Comparison of ENCODE assay signal across 10 cellular contexts in the genomic region with DNA sequence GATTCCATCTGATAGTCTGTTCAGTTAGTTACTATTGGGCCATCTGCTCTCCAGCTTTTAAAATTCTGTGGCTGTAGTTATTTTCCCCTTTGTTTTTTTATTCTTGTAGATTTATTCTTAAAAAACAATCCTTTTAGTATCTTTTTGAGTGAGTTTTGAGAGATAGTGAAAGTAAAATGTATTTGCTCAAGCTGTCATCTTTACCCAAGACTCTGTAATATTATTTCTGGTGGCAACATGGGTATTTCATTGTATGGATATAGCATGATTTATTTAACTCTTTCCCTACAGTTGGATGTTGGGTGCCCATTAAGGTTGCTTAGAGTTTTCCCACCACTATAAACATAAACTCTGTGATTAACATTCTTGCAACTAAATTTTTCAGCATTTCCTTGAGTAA. TPM values are rescaled to one million over a fixed set of nuclear protein-coding genes. Genes with fewer than 3 reads are reported as not detected.
DNase-seq lines count a peak whose midpoint lies in the region; ATAC-seq, FAIRE-seq and TF ChIP-seq lines count a peak whose summit lies in the region.
"Had no signal": no experiment of that assay in that cellular context is flagged by ENCODE, and none has a peak within 500 bp of the region (broad histone marks: within the 10 kb centered on the region; RNA-seq: fewer than 3 reads in every experiment).

No MANE protein-coding gene starts in this region.

- peak overlapping the region; percentile 67 for H3K4me3 Mint-ChIP-seq in activated CD8-positive, alpha-beta memory T cell treated with anti-CD3 and anti-CD28 coated beads, Interleukin-2, amount 10 ng/mL, durations not matched to agents 7 days and 5 days
- H3K4me3 Mint-ChIP-seq in T-helper 17 cell = peak overlapping the region; percentile 87
- H3K4me3 Mint-ChIP-seq: endodermal cell had no signal

- peak overlapping the region; percentile 72 for H3K27ac ChIP-seq in subcutaneous abdominal adipose tissue (ENCODE audit: low read depth, low read length)

- H3K9me3 ChIP-seq in T-helper 17 cell (ENCODE audit: control insufficient read depth, low read length, poor library complexity, severe bottlenecking) (no peaks in the 10 kb centered on the region), subcutaneous abdominal adipose tissue (ENCODE audit: control insufficient read depth in 5 of 5, low read length in 5 of 5) (no peaks in the 10 kb centered on the region)

- TF ChIP-seq CTCF in fibroblast of the aortic adventitia (IDR thresholded peaks at IDR 0.05; ENCODE audit: insufficient read depth, low read length) = no peak

- no peak for TF ChIP-seq POLR2A in GM12891 (IDR thresholded peaks at IDR 0.05; ENCODE audit: low read depth, low read length)

- no peaks in the 10 kb centered on the region for H3K27me3 ChIP-seq in subcutaneous abdominal adipose tissue (ENCODE audit: control insufficient read depth in 5 of 5, insufficient read depth in 4 of 5, low read length in 5 of 5)

- no peaks in the 10 kb centered on the region for H3K27me3 Mint-ChIP-seq in activated CD8-positive, alpha-beta memory T cell treated with anti-CD3 and anti-CD28 coated beads, Interleukin-2, amount 10 ng/mL, durations not matched to agents 7 days and 5 days
- no peaks in the 10 kb centered on the region for H3K27me3 Mint-ChIP-seq in T-helper 17 cell

- no peaks in the 10 kb centered on the region for H3K9me3 Mint-ChIP-seq in activated CD8-positive, alpha-beta memory T cell treated with anti-CD3 and anti-CD28 coated beads, Interleukin-2, amount 10 ng/mL, durations not matched to agents 7 days and 5 days (ENCODE audit: low read depth)
- H3K9me3 Mint-ChIP-seq: endodermal cell had no signal

- H3K4me3 ChIP-seq in fibroblast of the aortic adventitia (ENCODE audit: low read depth, low read length) (peak overlapping the region; percentile 45), subcutaneous abdominal adipose tissue (ENCODE audit: low read depth in 1 of 5, low read length in 5 of 5) (peak overlapping the region in 4 of 5 donors; percentile 12 to 46 (median 22))

- peaks cover 56% of the 10 kb centered on the region for H3K36me3 Mint-ChIP-seq in activated CD8-positive, alpha-beta memory T cell treated with anti-CD3 and anti-CD28 coated beads, Interleukin-2, amount 10 ng/mL, durations not matched to agents 7 days and 5 days
- peaks cover 11% of the 10 kb centered on the region for H3K36me3 Mint-ChIP-seq in T-helper 17 cell (ENCODE audit: low read depth)

- H3K27ac Mint-ChIP-seq in activated CD8-positive, alpha-beta memory T cell treated with anti-CD3 and anti-CD28 coated beads, Interleukin-2, amount 10 ng/mL, durations not matched to agents 7 days and 5 days = peak overlapping the region; percentile 86
- H3K27ac Mint-ChIP-seq in T-helper 17 cell = peak overlapping the region; percentile 92

- H3K4me1 ChIP-seq in subcutaneous abdominal adipose tissue (ENCODE audit: control insufficient read depth in 5 of 5, insufficient read depth in 5 of 5, low read length in 5 of 5) = peaks cover 0 to 18% (median 11%) of the 10 kb centered on the region in 5 donors

- CTCF ChIA-PET in activated CD8-positive, alpha-beta memory T cell treated with anti-CD3 and anti-CD28 coated beads, Interleukin-2, amount 10 ng/mL, durations not matched to agents 7 days and 5 days (lab: Charles Lee) = interaction anchor here (0.7 to 2.4 kb wide), 7 partner anchors 16 to 105 kb away, joined by 3 to 9 read pairs (median 4); a partner anchor contains a TSS

- FAIRE-seq in GM12891 (lab: Jason Lieb, UNC) = no peak

- no peak for DNase-seq in activated CD8-positive, alpha-beta memory T cell treated with anti-CD3 and anti-CD28 coated beads, Interleukin-2, amount 10 ng/mL, durations not matched to agents 7 days and 5 days
- no peak for DNase-seq in activated CD8-positive, alpha-beta memory T cell treated with anti-CD3 and anti-CD28 coated beads, Interleukin-2, amount 50 U/mL, for 48 hours
- DNase-seq in T-helper 17 cell (no peak), fibroblast of the aortic adventitia (ENCODE audit: low read depth) (no peak), SHP77 treated with DMSO at 0.1 percent for 48 hours (lab: John Stamatoyannopoulos, UW) (no peak), GM12891 (ENCODE audit: insufficient read length, low spot score) (no peak), DMS79 (lab: John Stamatoyannopoulos, UW) (no peak)
- DNase-seq: endodermal cell, NCI-H1417 treated with DMSO at 0.1 percent for 48 hours had no signal

- peaks cover 66% of the 10 kb centered on the region for H3K4me1 Mint-ChIP-seq in activated CD8-positive, alpha-beta memory T cell treated with anti-CD3 and anti-CD28 coated beads, Interleukin-2, amount 10 ng/mL, durations not matched to agents 7 days and 5 days
- H3K4me1 Mint-ChIP-seq in T-helper 17 cell = peaks cover 50% of the 10 kb centered on the region
- H3K4me1 Mint-ChIP-seq: endodermal cell had no signal

- peak; percentile 24 for ATAC-seq in activated CD8-positive, alpha-beta memory T cell treated with anti-CD3 and anti-CD28 coated beads, Interleukin-2, amount 10 ng/mL, durations not matched to agents 7 days and 5 days
- ATAC-seq in T-helper 17 cell = no peak

- peak overlapping the region in 4 of 5 donors; percentile 5 to 65 (median 31) for H3K9ac ChIP-seq in subcutaneous abdominal adipose tissue (ENCODE audit: low read length in 5 of 5)

- H3K36me3 ChIP-seq in subcutaneous abdominal adipose tissue (ENCODE audit: control insufficient read depth in 5 of 5, insufficient read depth in 5 of 5, low read length in 5 of 5) = peaks cover 4 to 20% (median 12%) of the 10 kb centered on the region in 5 donors

TF ChIP-seq in GM12891, 5 proteins besides CTCF, POLR2A, EP300 and RAD21:
- TF ChIP-seq TAF1 (IDR thresholded peaks at IDR 0.05; ENCODE audit: low read depth, low read length) (no peak), POLR2AphosphoS5 (IDR thresholded peaks at IDR 0.05; ENCODE audit: low read depth, low read length) (no peak), SPI1 (IDR thresholded peaks at IDR 0.05; ENCODE audit: low read depth, low read length) (no peak), POU2F2 (IDR thresholded peaks at IDR 0.05; ENCODE audit: low read depth, low read length) (no peak), PAX5 (IDR thresholded peaks at IDR 0.05; ENCODE audit: insufficient read depth, low read length, severe bottlenecking) (no peak)
TF ChIP-seq in GM12891: peak in this region for 0.

RNA-seq across cellular contexts. Expression of a gene that starts 24.6 kb away (rescaled TPM):
- 100 to 1,000 TPM; 151 to 170 TPM for total RNA-seq in activated CD8-positive, alpha-beta memory T cell treated with anti-CD3 and anti-CD28 coated beads, Interleukin-2, amount 10 ng/mL, durations not matched to agents 7 days and 5 days
- total RNA-seq in T-helper 17 cell = 100 to 1,000 TPM; 271 to 280 TPM
- total RNA-seq in fibroblast of the aortic adventitia (ENCODE audit: low replicate concordance) = 20.8 and 41.6 TPM in 2 replicates
- polyA plus RNA-seq in GM12891 (2012; ENCODE audit: low read depth, missing spikeins) = 27.8 TPM

RNA-seq across cellular contexts. Expression of a gene that starts 30.8 kb away (rescaled TPM):
- total RNA-seq in activated CD8-positive, alpha-beta memory T cell treated with anti-CD3 and anti-CD28 coated beads, Interleukin-2, amount 10 ng/mL, durations not matched to agents 7 days and 5 days = 10 to 100 TPM; 22.3 to 31.2 TPM
- total RNA-seq in T-helper 17 cell (1 to 10 TPM; 9.1 to 9.2 TPM), fibroblast of the aortic adventitia (ENCODE audit: low replicate concordance) (7.0 and 29.3 TPM in 2 replicates)
- polyA plus RNA-seq in GM12891 (2012; ENCODE audit: low read depth, missing spikeins) = 26.6 TPM
